2 cellular contexts compared by ENCODE assay signal in the genomic region with DNA sequence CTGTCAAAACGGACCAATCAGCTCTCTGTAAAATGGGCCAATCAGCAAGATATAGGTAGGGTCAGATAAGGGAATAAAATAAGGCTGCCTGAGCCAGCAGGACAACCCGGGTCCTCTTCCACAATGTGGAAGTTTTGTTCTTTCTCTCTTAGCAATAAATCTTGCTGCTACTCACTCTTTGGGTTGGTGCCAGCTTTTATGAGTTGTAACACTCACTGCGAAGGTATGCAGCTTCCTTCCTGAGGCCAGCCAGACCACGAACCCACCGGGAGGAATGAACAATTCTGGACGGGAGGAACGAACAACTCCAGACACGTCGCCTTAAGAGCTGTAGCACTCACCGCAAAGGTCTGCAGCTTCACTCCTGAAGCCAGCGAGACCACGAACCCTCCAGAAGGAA.
TF ChIP-seq lines count a peak whose summit lies in the region.

No MANE protein-coding gene starts in this region.

TF ChIP-seq in HEK293, 187 proteins besides CTCF, POLR2A, EP300 and RAD21 (continued from another document):
- TF ChIP-seq ZNF148 (tag by site-specific recombination; IDR thresholded peaks at IDR 0.05; ENCODE audit: borderline replicate concordance) (no peak), ZNF23 (tag by site-specific recombination; IDR thresholded peaks at IDR 0.05; ENCODE audit: borderline replicate concordance) (no peak), ZNF302 (tag by site-specific recombination; IDR thresholded peaks at IDR 0.05; ENCODE audit: low read depth) (no peak), ZNF155 (tag by site-specific recombination; IDR thresholded peaks at IDR 0.05) (no peak), ZBTB8A (tag by site-specific recombination; IDR thresholded peaks at IDR 0.05) (no peak)
- TF ChIP-seq, protein P1, sequence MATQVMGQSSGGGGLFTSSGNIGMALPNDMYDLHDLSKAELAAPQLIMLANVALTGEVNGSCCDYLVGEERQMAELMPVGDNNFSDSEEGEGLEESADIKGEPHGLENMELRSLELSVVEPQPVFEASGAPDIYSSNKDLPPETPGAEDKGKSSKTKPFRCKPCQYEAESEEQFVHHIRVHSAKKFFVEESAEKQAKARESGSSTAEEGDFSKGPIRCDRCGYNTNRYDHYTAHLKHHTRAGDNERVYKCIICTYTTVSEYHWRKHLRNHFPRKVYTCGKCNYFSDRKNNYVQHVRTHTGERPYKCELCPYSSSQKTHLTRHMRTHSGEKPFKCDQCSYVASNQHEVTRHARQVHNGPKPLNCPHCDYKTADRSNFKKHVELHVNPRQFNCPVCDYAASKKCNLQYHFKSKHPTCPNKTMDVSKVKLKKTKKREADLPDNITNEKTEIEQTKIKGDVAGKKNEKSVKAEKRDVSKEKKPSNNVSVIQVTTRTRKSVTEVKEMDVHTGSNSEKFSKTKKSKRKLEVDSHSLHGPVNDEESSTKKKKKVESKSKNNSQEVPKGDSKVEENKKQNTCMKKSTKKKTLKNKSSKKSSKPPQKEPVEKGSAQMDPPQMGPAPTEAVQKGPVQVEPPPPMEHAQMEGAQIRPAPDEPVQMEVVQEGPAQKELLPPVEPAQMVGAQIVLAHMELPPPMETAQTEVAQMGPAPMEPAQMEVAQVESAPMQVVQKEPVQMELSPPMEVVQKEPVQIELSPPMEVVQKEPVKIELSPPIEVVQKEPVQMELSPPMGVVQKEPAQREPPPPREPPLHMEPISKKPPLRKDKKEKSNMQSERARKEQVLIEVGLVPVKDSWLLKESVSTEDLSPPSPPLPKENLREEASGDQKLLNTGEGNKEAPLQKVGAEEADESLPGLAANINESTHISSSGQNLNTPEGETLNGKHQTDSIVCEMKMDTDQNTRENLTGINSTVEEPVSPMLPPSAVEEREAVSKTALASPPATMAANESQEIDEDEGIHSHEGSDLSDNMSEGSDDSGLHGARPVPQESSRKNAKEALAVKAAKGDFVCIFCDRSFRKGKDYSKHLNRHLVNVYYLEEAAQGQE (tag by site-specific recombination; IDR thresholded peaks at IDR 0.05), result no peak

TF ChIP-seq in SK-N-SH, 30 proteins besides CTCF, POLR2A, EP300 and RAD21 (continued from another document):
- TF ChIP-seq, protein P1 (IDR thresholded peaks at IDR 0.05; ENCODE audit: low read depth, low read length), result peak; percentile 42; the same call in 1 of the 2 replicates
- TF ChIP-seq SMC3 (IDR thresholded peaks at IDR 0.05; ENCODE audit: low read depth, low read length) (no peak), YY1 (IDR thresholded peaks at IDR 0.05; ENCODE audit: low read depth) (no peak), FOXM1 (IDR thresholded peaks at IDR 0.05; ENCODE audit: low read depth) (no peak), CHD2 (IDR thresholded peaks at IDR 0.05; ENCODE audit: low read length, partially characterized antibody) (no peak), TAF1 (IDR thresholded peaks at IDR 0.05; ENCODE audit: borderline replicate concordance, low read depth, low read length) (peak; percentile 28; the same call in 1 of the 2 replicates), RCOR1 (IDR thresholded peaks at IDR 0.05; ENCODE audit: low read length) (no peak), MXI1 (IDR thresholded peaks at IDR 0.05; ENCODE audit: low read depth, low read length) (no peak), RXRA (IDR thresholded peaks at IDR 0.05; ENCODE audit: borderline replicate concordance, low read depth) (peak; percentile 59; the same call in 1 of the 2 replicates), IRF3 (IDR thresholded peaks at IDR 0.05; ENCODE audit: low read depth, low read length) (no peak), FOSL2 (IDR thresholded peaks at IDR 0.05; ENCODE audit: borderline replicate concordance, low read depth) (peak; percentile 91), ZBTB33 (IDR thresholded peaks at IDR 0.05; ENCODE audit: borderline replicate concordance, low read depth) (no peak), TCF12 (IDR thresholded peaks at IDR 0.05) (peak; percentile 86), POLR2AphosphoS5 (IDR thresholded peaks at IDR 0.05; ENCODE audit: low read depth, low read length) (peak; percentile 72; the same call in 1 of the 2 replicates)
- TF ChIP-seq, protein P2, sequence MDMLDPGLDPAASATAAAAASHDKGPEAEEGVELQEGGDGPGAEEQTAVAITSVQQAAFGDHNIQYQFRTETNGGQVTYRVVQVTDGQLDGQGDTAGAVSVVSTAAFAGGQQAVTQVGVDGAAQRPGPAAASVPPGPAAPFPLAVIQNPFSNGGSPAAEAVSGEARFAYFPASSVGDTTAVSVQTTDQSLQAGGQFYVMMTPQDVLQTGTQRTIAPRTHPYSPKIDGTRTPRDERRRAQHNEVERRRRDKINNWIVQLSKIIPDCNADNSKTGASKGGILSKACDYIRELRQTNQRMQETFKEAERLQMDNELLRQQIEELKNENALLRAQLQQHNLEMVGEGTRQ (IDR thresholded peaks at IDR 0.05; ENCODE audit: borderline replicate concordance, low read depth, low read length), result no peak
- TF ChIP-seq, protein P3, sequence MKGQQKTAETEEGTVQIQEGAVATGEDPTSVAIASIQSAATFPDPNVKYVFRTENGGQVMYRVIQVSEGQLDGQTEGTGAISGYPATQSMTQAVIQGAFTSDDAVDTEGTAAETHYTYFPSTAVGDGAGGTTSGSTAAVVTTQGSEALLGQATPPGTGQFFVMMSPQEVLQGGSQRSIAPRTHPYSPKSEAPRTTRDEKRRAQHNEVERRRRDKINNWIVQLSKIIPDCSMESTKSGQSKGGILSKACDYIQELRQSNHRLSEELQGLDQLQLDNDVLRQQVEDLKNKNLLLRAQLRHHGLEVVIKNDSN (IDR thresholded peaks at IDR 0.05; ENCODE audit: borderline replicate concordance, low read depth), result no peak
